ENCODE assay signal across 28 cellular contexts in genomic region chr1:33698316-33699035, GRCh38.
"Had no signal": no experiment of that assay in that cellular context is flagged by ENCODE, and none has a peak within 500 bp of the region (broad histone marks: within the 10 kb centered on the region; RNA-seq: fewer than 3 reads in every experiment).

No MANE protein-coding gene starts in this region.

- DNase-seq: activated CD4-positive, alpha-beta T cell treated with anti-CD3 and anti-CD28 coated beads, Interleukin-2, amount 10 ng/mL, durations not matched to agents 24 days and 14 days; activated CD4-positive, alpha-beta T cell treated with anti-CD3 and anti-CD28 coated beads, Interleukin-2, amount 50 U/mL, for 4 hours; activated CD8-positive, alpha-beta T cell treated with anti-CD3 and anti-CD28 coated beads for 36 hours; activated effector memory CD4-positive, alpha-beta T cell treated with anti-CD3 and anti-CD28 coated beads, Interleukin-2, amount 50 U/mL, for 16 hours; activated naive CD4-positive, alpha-beta T cell; activated naive CD4-positive, alpha-beta T cell treated with anti-CD3 and anti-CD28 coated beads, Interleukin-2, amount 50 U/mL, for 16 hours; activated naive CD8-positive, alpha-beta T cell treated with anti-CD3 and anti-CD28 coated beads for 36 hours; activated T-cell treated with anti-CD3 and anti-CD28 coated beads, Interleukin-2, amount 50 U/mL, for 1 hour; activated T-cell treated with anti-CD3 and anti-CD28 coated beads, Interleukin-2, amount 50 U/mL, for 72 hours; amniotic stem cell; aorta; brain microvascular endothelial cell; central memory CD4-positive, alpha-beta T cell; NCI-H1105; NCI-H1417 treated with DMSO at 0.1 percent for 48 hours; NCI-H187 treated with DMSO at 0.1 percent for 48 hours; NCI-H2227 treated with DMSO at 0.1 percent for 48 hours; NCI-H524 treated with DMSO at 0.1 percent for 48 hours; NCI-H748 treated with DMSO at 0.1 percent for 48 hours; NK-92 treated with Interleukin-12 subunit alpha and Interleukin-12 subunit beta, amount 100 ng/mL, for 24 hours; PC-9; SIG-M5; T-cell; T-helper 17 cell had no signal

- ATAC-seq: activated CD8-positive, alpha-beta T cell treated with anti-CD3 and anti-CD28 coated beads for 36 hours; activated T-cell treated with anti-CD3 and anti-CD28 coated beads, Interleukin-2, amount 50 U/mL, for 72 hours; activated T-helper 17 cell treated with anti-CD3 and anti-CD28 coated beads, Interleukin-2, amount 50 U/mL, for 72 hours; K562; Right ventricle myocardium inferior; SK-N-SH treated with all-trans-retinoic acid at 6 μM for 48 hours; T-cell; T-helper 17 cell had no signal
